In the genomic region with DNA sequence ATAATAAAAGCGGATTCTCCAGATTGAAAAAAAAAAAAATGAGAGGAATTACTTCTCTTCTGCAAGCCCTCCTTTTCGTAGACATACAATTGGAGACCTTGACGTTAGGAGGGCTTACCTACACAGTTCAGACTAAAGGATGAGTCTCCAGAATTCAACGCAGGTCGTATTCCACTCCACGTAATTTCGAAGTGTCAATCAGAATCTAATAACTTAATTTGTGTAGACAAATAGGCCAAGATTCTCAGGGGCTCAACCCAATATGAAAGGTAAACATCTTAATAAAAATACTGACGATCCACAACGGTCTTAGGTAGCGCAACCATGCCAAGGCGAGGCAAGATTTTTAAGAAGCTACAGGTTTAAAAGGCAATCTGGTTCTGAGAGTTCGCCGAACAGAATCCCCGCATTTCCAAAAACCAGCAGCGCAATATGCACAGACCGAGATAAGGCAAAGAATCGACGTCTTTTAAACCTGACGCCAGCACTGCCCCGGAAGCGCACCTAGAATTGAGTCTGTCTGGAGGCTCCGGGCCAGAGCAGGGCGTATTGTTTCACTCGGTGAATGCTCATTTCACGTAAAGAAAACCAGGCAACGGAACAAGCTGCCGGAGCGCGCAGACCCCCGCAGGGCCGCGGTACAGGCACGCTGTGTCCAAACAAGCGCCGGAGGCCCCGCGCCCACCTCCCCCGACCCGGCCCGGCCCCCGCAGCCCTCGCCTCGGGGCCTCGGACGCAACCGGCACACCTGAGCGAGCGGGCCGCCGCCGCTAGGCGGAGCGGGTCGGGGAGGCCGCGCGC, we compare ENCODE assay signal across 8 cellular contexts. TPM values are rescaled to one million over a fixed set of nuclear protein-coding genes. Genes with fewer than 3 reads are reported as not detected.
A peak's percentile ranks its signal among the peaks of the same experiment; 100 is the strongest.
DNase-seq lines count a peak whose midpoint lies in the region; ATAC-seq and TF ChIP-seq lines count a peak whose summit lies in the region.

No MANE protein-coding gene starts in this region.

- no peaks in the 10 kb centered on the region for H3K27me3 ChIP-seq in IMR-90 (ENCODE audit: control insufficient read depth, insufficient read depth, low read length)
- no peaks in the 10 kb centered on the region for H3K27me3 ChIP-seq in effector memory CD4-positive, alpha-beta T cell (replicated peaks; ENCODE audit: control insufficient read depth, insufficient read depth, low read length, poor library complexity, severe bottlenecking)
- no peaks in the 10 kb centered on the region for H3K27me3 ChIP-seq in testis

- 1% methylated on average over 23 of the region's 57 CpGs; no CpG with 5 or more reads in 1 of the 2 experiments for WGBS in IMR-90 (ENCODE audit: extremely low coverage in 2 of 2, insufficient read length in 1 of 2), 2 experiments
- WGBS in testis, 2 donors, result 1 to 2% methylated on average over 23 to 57 of the region's 57 CpGs

- in situ Hi-C loops in IMR-90 (cut with MboI; ENCODE audit: low sequenced_read_pairs), result no loop called here

- peak overlapping the region; percentile 85 for H3K4me3 ChIP-seq in IMR-90 (ENCODE audit: insufficient read depth, low read depth, low read length)
- H3K4me3 ChIP-seq in effector memory CD4-positive, alpha-beta T cell (ENCODE audit: insufficient read depth, low read depth, low read length, poor library complexity, severe bottlenecking), result peak overlapping the region; percentile 79
- H3K4me3 ChIP-seq in testis, result peak overlapping the region; percentile 97

- dilution Hi-C loops in IMR-90 (cut with HindIII; ENCODE audit: low sequenced_read_pairs, unreplicated experiment), result no loop called here

- DNase-seq in NCI-H345 (lab: John Stamatoyannopoulos, UW) (peak; percentile 37), NCI-H345 treated with DMSO at 0.1 percent for 48 hours (lab: John Stamatoyannopoulos, UW; ENCODE audit: unreplicated experiment) (no peak), IMR-90 (peak; percentile 39), T-helper 22 cell (ENCODE audit: low read depth) (peak; percentile 50), midbrain (lab: John Stamatoyannopoulos, UW) (peak; percentile 57), testis (peak; percentile 73)
- DNase-seq in effector memory CD4-positive, alpha-beta T cell, result peak; percentile 39 to 55 (median 54)

- no peak overlapping the region for H2BK20ac ChIP-seq in IMR-90 (ENCODE audit: low read depth, low read length)

- no TSS peak for BruUV-seq in IMR-90 (replicated peaks; lab: Mats Ljungman, UMichigan)

- H3K4ac ChIP-seq in IMR-90 (ENCODE audit: low read depth, low read length), result peak overlapping the region; percentile 16

- H3K14ac ChIP-seq in IMR-90 (replicated peaks; ENCODE audit: low read depth, low read length), result peak overlapping the region; percentile 34; the same call in 1 of the 2 replicates

- POLR2A ChIA-PET in IMR-90 (lab: Charles Lee; ENCODE audit: unreplicated experiment), result interaction anchor here (0.6 to 0.8 kb wide), 3 partner anchors 29 to 120 kb away, joined by 3 to 6 read pairs (median 4); a partner anchor contains a TSS

- peak overlapping the region; percentile 33 for H3K56ac ChIP-seq in IMR-90 (ENCODE audit: extremely low read depth, insufficient read depth, low read length)

- TF ChIP-seq CTCF in IMR-90 (conservative IDR thresholded peaks at IDR 0.05; ENCODE audit: low read depth, low read length), result peak; percentile 37
- peak in 1 of 3 experiments; percentile 16 for TF ChIP-seq CTCF in testis (IDR thresholded peaks at IDR 0.05)

- no peak overlapping the region for H4K91ac ChIP-seq in IMR-90 (ENCODE audit: insufficient read depth, low read depth, low read length)

- H3K36me3 ChIP-seq in IMR-90 (ENCODE audit: control insufficient read depth, insufficient read depth, low read length), result no peaks in the 10 kb centered on the region
- H3K36me3 ChIP-seq in effector memory CD4-positive, alpha-beta T cell (ENCODE audit: control insufficient read depth, insufficient read depth, low read length), result no peaks in the 10 kb centered on the region
- no peaks in the 10 kb centered on the region for H3K36me3 ChIP-seq in testis (ENCODE audit: low read depth, missing control alignments)

- intact Hi-C loops in IMR-90 (cut with micrococcal nuclease), result loop anchor here (5.0 to 10.0 kb wide), 2 partner anchors 61 to 369 kb away; no protein-coding TSS in a partner anchor
- intact Hi-C loops in testis (cut with DNase I; ENCODE audit: low total_unique reads), result loop anchor here (2.0 kb wide), 1 partner anchor 29 kb away; no protein-coding TSS in a partner anchor

- peak overlapping the region; percentile 36; the same call in 1 of the 2 replicates for H3K18ac ChIP-seq in IMR-90 (ENCODE audit: low read depth, low read length)

- CTCF ChIA-PET in IMR-90 (lab: Yijun Ruan, JAX), result interaction anchor here (0.8 to 1.6 kb wide), 3 partner anchors 31 to 71 kb away, joined by 3 to 4 read pairs (median 4); a partner anchor contains a TSS

- no peak overlapping the region for H2AK5ac ChIP-seq in IMR-90 (ENCODE audit: low read depth, low read length)

- peak overlapping the region; percentile 25 to 55; a peak in 3 of 4 replicates for H4K8ac ChIP-seq in IMR-90 (ENCODE audit: low read depth in 2 of 2, low read length in 2 of 2)

- H4K20me1 ChIP-seq in IMR-90 (ENCODE audit: insufficient read depth, low read length), result peaks cover under 1% of the 10 kb centered on the region; the same call in 1 of the 2 replicates

- no peaks in the 10 kb centered on the region; the same call in 1 of the 2 replicates for H3K9me1 ChIP-seq in IMR-90 (ENCODE audit: insufficient read depth, low read length)

- H3K4me2 ChIP-seq in IMR-90 (ENCODE audit: low read depth, low read length), result peak overlapping the region; percentile 71

- H3K27ac ChIP-seq in IMR-90 (ENCODE audit: insufficient read depth, low read length) (peak overlapping the region; percentile 89), testis (peak overlapping the region; percentile 81 to 93)
- H3K27ac ChIP-seq in effector memory CD4-positive, alpha-beta T cell (ENCODE audit: insufficient read depth, low read length, poor library complexity, severe bottlenecking), result peak overlapping the region; percentile 91

- 0 out of 2 replicates have a peak, but pooled peaks have one; percentile 7 for TF ChIP-seq RAD21 in IMR-90 (IDR thresholded peaks at IDR 0.05; ENCODE audit: low read length)

- peak overlapping the region; percentile 98 for H2AFZ ChIP-seq in IMR-90 (replicated peaks; ENCODE audit: low read length, poor library complexity)

- peak; percentile 38 for ATAC-seq in GM21529 (IDR thresholded peaks at IDR 0.05; ENCODE audit: unreplicated experiment)
- peak; percentile 22 for ATAC-seq in IMR-90 (ENCODE audit: low read depth)

- TF ChIP-seq POLR2A in IMR-90 (IDR thresholded peaks at IDR 0.05; ENCODE audit: low read depth, low read length), result no peak
- TF ChIP-seq POLR2A in testis (IDR thresholded peaks at IDR 0.05), result no peak

- peak overlapping the region; percentile 70 for H4K5ac ChIP-seq in IMR-90 (ENCODE audit: low read depth, low read length)

- H3K23ac ChIP-seq in IMR-90 (ENCODE audit: low read depth, low read length), result peak overlapping the region; percentile 3

- peaks cover 11 to 34% of the 10 kb centered on the region in 2 experiments for H3K79me1 ChIP-seq in IMR-90 (ENCODE audit: low read depth in 1 of 2, low read length in 2 of 2)

- H3K4me1 ChIP-seq in IMR-90 (ENCODE audit: control insufficient read depth, insufficient read depth, low read length) (no peaks in the 10 kb centered on the region), testis (peaks cover 10% of the 10 kb centered on the region)
- peaks cover 4% of the 10 kb centered on the region for H3K4me1 ChIP-seq in effector memory CD4-positive, alpha-beta T cell (ENCODE audit: control insufficient read depth, insufficient read depth, low read length, poor library complexity, severe bottlenecking)

- peak overlapping the region; percentile 59 for H2BK5ac ChIP-seq in IMR-90 (ENCODE audit: low read depth, low read length, poor library complexity, severe bottlenecking)

- no peak overlapping the region for H2BK120ac ChIP-seq in IMR-90 (ENCODE audit: low read depth, low read length)

- peak overlapping the region; percentile 13 for H2AK9ac ChIP-seq in IMR-90 (replicated peaks; ENCODE audit: low read depth, low read length, poor library complexity)

- no peak overlapping the region for H2BK15ac ChIP-seq in IMR-90 (ENCODE audit: low read depth, low read length)

- peak overlapping the region; percentile 87 for H3K9ac ChIP-seq in IMR-90 (ENCODE audit: low read depth, low read length)

- no peaks in the 10 kb centered on the region for H3K9me3 ChIP-seq in IMR-90 (ENCODE audit: control insufficient read depth, insufficient read depth, low read length)
- H3K9me3 ChIP-seq in effector memory CD4-positive, alpha-beta T cell (ENCODE audit: control insufficient read depth, low read length), result no peaks in the 10 kb centered on the region
- H3K9me3 ChIP-seq in testis, result no peaks in the 10 kb centered on the region

TF ChIP-seq in IMR-90, 13 proteins besides CTCF, POLR2A, EP300 and RAD21 (continues in another document):
- TF ChIP-seq MAZ (IDR thresholded peaks at IDR 0.05; ENCODE audit: borderline replicate concordance, low read depth, low read length) (no peak), SMC3 (IDR thresholded peaks at IDR 0.05; ENCODE audit: low read depth, low read length) (0 out of 2 replicates have a peak, but pooled peaks have one; percentile 10), RCOR1 (IDR thresholded peaks at IDR 0.05; ENCODE audit: insufficient replicate concordance, low read length) (no peak), FOS (IDR thresholded peaks at IDR 0.05; ENCODE audit: low read depth, low read length) (no peak), RFX5 (IDR thresholded peaks at IDR 0.05; ENCODE audit: low read depth, low read length) (no peak)

RNA-seq across cellular contexts. Expression of a gene that starts 0.6 kb away (rescaled TPM):
- 70.3 and 70.4 TPM in 2 replicates for total RNA-seq in IMR-90 (2012; rRNA removed)
- 45.9 and 59.0 TPM in 2 replicates for polyA plus RNA-seq in IMR-90 (2012; rRNA removed)
- polyA plus RNA-seq in IMR-90 (2012; cell fraction: cytosol; rRNA removed), result 51.7 and 95.2 TPM in 2 replicates
- 75.3 and 106 TPM in 2 replicates for polyA plus RNA-seq in IMR-90 (2012; cell fraction: nucleus; rRNA removed; ENCODE audit: low replicate concordance)
- 100 to 1,000 TPM; 104 to 122 TPM for total RNA-seq in testis
- 59.0 TPM for polyA plus RNA-seq in testis (ENCODE audit: insufficient read depth, low read depth, low replicate concordance)

RNA-seq across cellular contexts. Expression of a gene that starts 28.9 kb away (rescaled TPM):
- 18.3 and 25.6 TPM in 2 replicates for total RNA-seq in IMR-90 (2012; rRNA removed)
- 9.4 and 11.6 TPM in 2 replicates for polyA plus RNA-seq in IMR-90 (2012; rRNA removed)
- 12.5 and 22.4 TPM in 2 replicates for polyA plus RNA-seq in IMR-90 (2012; cell fraction: cytosol; rRNA removed)
- polyA plus RNA-seq in IMR-90 (2012; cell fraction: nucleus; rRNA removed; ENCODE audit: low replicate concordance), result 11.9 and 26.2 TPM in 2 replicates
- total RNA-seq in testis, result 10 to 100 TPM; 31.3 to 37.9 TPM
- polyA plus RNA-seq in testis (ENCODE audit: insufficient read depth, low read depth, low replicate concordance), result 29.0 TPM

RNA-seq across cellular contexts. Expression of a gene that starts 29.0 kb away (rescaled TPM):
- total RNA-seq in IMR-90 (2012; rRNA removed) (not detected in 2 replicates), testis (10 to 100 TPM; 50.9 to 89.4 TPM)
- polyA plus RNA-seq in IMR-90 (2012; rRNA removed) (0.05 TPM in 1 of 2 replicates, not detected in the other), testis (ENCODE audit: insufficient read depth, low read depth, low replicate concordance) (161 TPM)
- polyA plus RNA-seq in IMR-90 (2012; cell fraction: cytosol; rRNA removed), result not detected in 2 replicates
- polyA plus RNA-seq in IMR-90 (2012; cell fraction: nucleus; rRNA removed; ENCODE audit: low replicate concordance), result 0.10 and 0.23 TPM in 2 replicates

Comparison
In these comparisons a context has a peak if more than half of its experiments do, and no peak if none do; other contexts are left out.
1. RNA of a gene that starts 29.0 kb away (total RNA-seq): 50.9 to 89.4 TPM in testis; not detected in IMR-90; every median in the first group is over 10 times any median in the second.
2. Peak in every context shown above with its lines, with median percentiles within 50 percentile points of each other: H3K27ac ChIP-seq and H3K4me3 ChIP-seq.